20 cellular contexts compared by ENCODE assay signal in genomic region chr17:79077587-79077986, GRCh38. TPM values are rescaled to one million over a fixed set of nuclear protein-coding genes. Genes with fewer than 3 reads are reported as not detected.
"Had no signal": no experiment of that assay in that cellular context is flagged by ENCODE, and none has a peak within 500 bp of the region (broad histone marks: within the 10 kb centered on the region; RNA-seq: fewer than 3 reads in every experiment).

No MANE protein-coding gene starts in this region.

- DNase-seq: activated CD4-positive, alpha-beta T cell treated with anti-CD3 and anti-CD28 coated beads, Interleukin-2, amount 10 ng/mL, durations not matched to agents 7 days and 5 days; activated CD8-positive, alpha-beta memory T cell treated with anti-CD3 and anti-CD28 coated beads, Interleukin-2, amount 50 U/mL, for 4 hours; activated gamma-delta T cell; activated T-cell treated with anti-CD3 and anti-CD28 coated beads, Interleukin-2, amount 50 U/mL, for 72 hours; amniotic stem cell; caudate nucleus; foreskin fibroblast; hippocampal formation; islet precursor cell; midbrain; stimulated activated CD4-positive, alpha-beta T cell treated with anti-CD3 and anti-CD28 coated beads, Interleukin-1b, Interleukin-23, amount 100 ng/mL, for 48 hours; stimulated activated naive CD4-positive, alpha-beta T cell treated with Interleukin-2 at 50 U/mL for 16 hours; T-helper 1 cell; T-helper 9 cell; tibial artery had no signal

- H3K9me3 ChIP-seq: ovary, tibial artery had no signal

- H3K27me3 Mint-ChIP-seq: activated CD4-positive, alpha-beta T cell treated with anti-CD3 and anti-CD28 coated beads, Interleukin-2, amount 10 ng/mL, durations not matched to agents 7 days and 5 days had no signal

- H3K36me3 ChIP-seq: ovary had no signal

- H3K4me3 ChIP-seq: dorsolateral prefrontal cortex, ovary, tibial artery had no signal

- H3K27me3 ChIP-seq: dorsolateral prefrontal cortex, ovary, tibial artery had no signal

- H3K9me3 Mint-ChIP-seq: activated CD4-positive, alpha-beta T cell treated with anti-CD3 and anti-CD28 coated beads, Interleukin-2, amount 10 ng/mL, durations not matched to agents 7 days and 5 days; activated naive CD4-positive, alpha-beta T cell treated with anti-CD3 and anti-CD28 coated beads, Interleukin-2, amount 50 U/mL, for 72 hours; activated T-cell treated with anti-CD3 and anti-CD28 coated beads, Interleukin-2, amount 50 U/mL, for 72 hours had no signal

- ATAC-seq: activated naive CD4-positive, alpha-beta T cell treated with anti-CD3 and anti-CD28 coated beads, Interleukin-2, amount 50 U/mL, for 72 hours; activated T-cell treated with anti-CD3 and anti-CD28 coated beads, Interleukin-2, amount 50 U/mL, for 72 hours had no signal

- H3K27ac ChIP-seq: dorsolateral prefrontal cortex, epithelial cell of prostate, ovary, tibial artery had no signal

- H3K27ac Mint-ChIP-seq: activated CD4-positive, alpha-beta T cell treated with anti-CD3 and anti-CD28 coated beads, Interleukin-2, amount 10 ng/mL, durations not matched to agents 7 days and 5 days; activated naive CD4-positive, alpha-beta T cell treated with anti-CD3 and anti-CD28 coated beads, Interleukin-2, amount 50 U/mL, for 72 hours; activated T-cell treated with anti-CD3 and anti-CD28 coated beads, Interleukin-2, amount 50 U/mL, for 72 hours had no signal

- H3K4me3 Mint-ChIP-seq: activated CD4-positive, alpha-beta T cell treated with anti-CD3 and anti-CD28 coated beads, Interleukin-2, amount 10 ng/mL, durations not matched to agents 7 days and 5 days; activated T-cell treated with anti-CD3 and anti-CD28 coated beads, Interleukin-2, amount 50 U/mL, for 72 hours had no signal

- FAIRE-seq: colon had no signal

RNA-seq across cellular contexts. Expression of gene C1QTNF1, which starts 53.6 kb away (rescaled TPM):
- total RNA-seq: activated CD4-positive, alpha-beta T cell treated with anti-CD3 and anti-CD28 coated beads, Interleukin-2, amount 10 ng/mL, durations not matched to agents 7 days and 5 days; activated naive CD4-positive, alpha-beta T cell treated with anti-CD3 and anti-CD28 coated beads, Interleukin-2, amount 50 U/mL, for 72 hours had no signal
